ENCODE assay signal across 11 cellular contexts in the genomic region with DNA sequence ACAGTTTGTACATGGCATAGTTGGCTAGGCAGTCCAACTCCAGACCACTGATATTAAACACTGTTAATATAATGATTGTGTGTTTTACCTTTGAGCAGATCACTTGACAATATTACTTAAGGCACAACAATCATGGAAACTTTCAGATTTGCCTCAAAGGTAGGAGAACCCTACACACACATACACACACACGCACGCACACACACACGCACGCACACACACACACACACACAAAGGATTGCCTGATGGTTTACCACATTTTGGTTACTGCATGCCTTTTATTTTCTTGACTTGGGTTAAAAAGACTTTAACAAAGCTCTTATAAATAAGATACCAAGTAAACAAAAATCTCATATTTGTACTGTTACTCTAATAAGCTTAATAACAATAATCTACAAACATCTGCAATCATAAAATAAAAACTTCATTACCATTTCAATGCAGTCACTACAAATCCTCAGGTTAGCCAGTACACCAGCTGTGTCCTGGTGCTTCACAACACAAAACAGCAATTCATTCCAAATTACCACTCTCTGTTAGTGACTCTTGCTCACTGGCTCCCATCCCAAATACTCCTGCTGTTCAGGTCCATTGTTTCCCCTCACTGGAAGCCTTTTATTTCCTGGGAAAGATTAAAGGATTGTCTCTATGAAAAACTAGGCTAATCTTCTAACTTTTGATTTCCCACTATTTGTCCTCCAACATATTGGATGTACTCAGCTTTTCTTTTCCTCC.
DNase-seq lines count a peak whose midpoint lies in the region; ATAC-seq and TF ChIP-seq lines count a peak whose summit lies in the region.
"Had no signal": no experiment of that assay in that cellular context is flagged by ENCODE, and none has a peak within 500 bp of the region (broad histone marks: within the 10 kb centered on the region; RNA-seq: fewer than 3 reads in every experiment).

No MANE protein-coding gene starts in this region.

- peaks cover 1% of the 10 kb centered on the region for H3K9me3 Mint-ChIP-seq in activated CD8-positive, alpha-beta T cell treated with anti-CD3 and anti-CD28 coated beads for 36 hours
- peaks cover 9% of the 10 kb centered on the region for H3K9me3 Mint-ChIP-seq in activated CD8-positive, alpha-beta T cell treated with anti-CD3 and anti-CD28 coated beads, Interleukin-2, amount 10 ng/mL, durations not matched to agents 7 days and 5 days (ENCODE audit: insufficient read depth)

- H3K27ac Mint-ChIP-seq in activated CD8-positive, alpha-beta T cell treated with anti-CD3 and anti-CD28 coated beads for 36 hours, result peak overlapping the region; percentile 15
- no peak overlapping the region for H3K27ac Mint-ChIP-seq in activated CD8-positive, alpha-beta T cell treated with anti-CD3 and anti-CD28 coated beads, Interleukin-2, amount 10 ng/mL, durations not matched to agents 7 days and 5 days

- POLR2A ChIA-PET in activated CD8-positive, alpha-beta T cell treated with anti-CD3 and anti-CD28 coated beads for 36 hours (lab: Charles Lee), result interaction anchor here (0.7 to 1.3 kb wide), 4 partner anchors 11 to 175 kb away, joined by 3 to 4 read pairs (median 3); partner anchors contain the start of gene ATP2B1
- POLR2A ChIA-PET in activated CD8-positive, alpha-beta T cell treated with anti-CD3 and anti-CD28 coated beads, Interleukin-2, amount 10 ng/mL, durations not matched to agents 7 days and 5 days (lab: Charles Lee), result no interaction called here
- POLR2A ChIA-PET in GM10248 (lab: Yijun Ruan, JAX), result no interaction called here

- no peak for ATAC-seq in activated CD8-positive, alpha-beta T cell treated with anti-CD3 and anti-CD28 coated beads for 36 hours
- no peak for ATAC-seq in activated CD8-positive, alpha-beta T cell treated with anti-CD3 and anti-CD28 coated beads, Interleukin-2, amount 10 ng/mL, durations not matched to agents 7 days and 5 days
- no peak for ATAC-seq in HG02973 (IDR thresholded peaks at IDR 0.05; ENCODE audit: unreplicated experiment)
- ATAC-seq: A549 had no signal

- H3K27me3 Mint-ChIP-seq in activated CD8-positive, alpha-beta T cell treated with anti-CD3 and anti-CD28 coated beads for 36 hours, result no peaks in the 10 kb centered on the region
- H3K27me3 Mint-ChIP-seq in activated CD8-positive, alpha-beta T cell treated with anti-CD3 and anti-CD28 coated beads, Interleukin-2, amount 10 ng/mL, durations not matched to agents 7 days and 5 days (ENCODE audit: low read depth), result no peaks in the 10 kb centered on the region

- TF ChIP-seq CTCF in activated CD8-positive, alpha-beta T cell treated with anti-CD3 and anti-CD28 coated beads for 36 hours (IDR thresholded peaks at IDR 0.05), result no peak
- TF ChIP-seq CTCF in fibroblast of pulmonary artery (IDR thresholded peaks at IDR 0.05; ENCODE audit: low read length, missing control alignments) (no peak), GM10248 (IDR thresholded peaks at IDR 0.05; ENCODE audit: control extremely low read depth, extremely low read depth, low read depth, missing control alignments) (no peak)

- H3K36me3 Mint-ChIP-seq in activated CD8-positive, alpha-beta T cell treated with anti-CD3 and anti-CD28 coated beads for 36 hours (ENCODE audit: low read depth), result peaks cover 5% of the 10 kb centered on the region
- H3K36me3 Mint-ChIP-seq in activated CD8-positive, alpha-beta T cell treated with anti-CD3 and anti-CD28 coated beads, Interleukin-2, amount 10 ng/mL, durations not matched to agents 7 days and 5 days (ENCODE audit: low read depth), result peaks cover 17% of the 10 kb centered on the region

- H3K4me1 Mint-ChIP-seq in activated CD8-positive, alpha-beta T cell treated with anti-CD3 and anti-CD28 coated beads for 36 hours (ENCODE audit: low read depth), result peaks cover 44% of the 10 kb centered on the region
- H3K4me1 Mint-ChIP-seq in activated CD8-positive, alpha-beta T cell treated with anti-CD3 and anti-CD28 coated beads, Interleukin-2, amount 10 ng/mL, durations not matched to agents 7 days and 5 days (ENCODE audit: low read depth), result peaks cover 32% of the 10 kb centered on the region

- intact Hi-C loops in activated CD8-positive, alpha-beta T cell treated with anti-CD3 and anti-CD28 coated beads for 36 hours (cut with micrococcal nuclease), result no loop called here

- CTCF ChIA-PET in activated CD8-positive, alpha-beta T cell treated with anti-CD3 and anti-CD28 coated beads for 36 hours (lab: Charles Lee), result no interaction called here
- CTCF ChIA-PET in activated CD8-positive, alpha-beta T cell treated with anti-CD3 and anti-CD28 coated beads, Interleukin-2, amount 10 ng/mL, durations not matched to agents 7 days and 5 days (lab: Charles Lee), result interaction anchor here (1.0 to 1.8 kb wide), 4 partner anchors 20 to 44 kb away, joined by 3 to 6 read pairs (median 4); no protein-coding TSS in a partner anchor
- CTCF ChIA-PET in GM10248 (lab: Yijun Ruan, JAX), result interaction anchor here (0.9 to 2.3 kb wide), 7 partner anchors 8 to 106 kb away, joined by 3 to 8 read pairs (median 4); no protein-coding TSS in a partner anchor

- no peak for DNase-seq in activated CD8-positive, alpha-beta T cell treated with anti-CD3 and anti-CD28 coated beads for 36 hours
- no peak for DNase-seq in activated CD8-positive, alpha-beta T cell treated with anti-CD3 and anti-CD28 coated beads, Interleukin-2, amount 10 ng/mL, durations not matched to agents 7 days and 5 days
- DNase-seq in NCI-H774 (lab: John Stamatoyannopoulos, UW), result peak; percentile 85
- peak; percentile 70 for DNase-seq in fibroblast of pulmonary artery (ENCODE audit: low read depth)
- no peak for DNase-seq in NCI-H187 (lab: John Stamatoyannopoulos, UW)
- DNase-seq in CD1c-positive myeloid dendritic cell (ENCODE audit: extremely low spot score), result no peak
- no peak for DNase-seq in GM10248 (ENCODE audit: extremely low spot score)
- DNase-seq: activated CD4-positive, CD25-positive, alpha-beta regulatory T cell treated with anti-CD3 and anti-CD28 coated beads, Interleukin-2, amount 50 U/mL, for 72 hours had no signal

- H3K4me3 ChIP-seq in fibroblast of pulmonary artery (replicated peaks; ENCODE audit: low read depth, low read length), result no peak overlapping the region
- H3K4me3 ChIP-seq: A549, tibial nerve had no signal

- no peak overlapping the region for H3K4me3 Mint-ChIP-seq in activated CD8-positive, alpha-beta T cell treated with anti-CD3 and anti-CD28 coated beads for 36 hours
- no peak overlapping the region for H3K4me3 Mint-ChIP-seq in activated CD8-positive, alpha-beta T cell treated with anti-CD3 and anti-CD28 coated beads, Interleukin-2, amount 10 ng/mL, durations not matched to agents 7 days and 5 days

Comparison
In these comparisons a context has a peak if more than half of its experiments do, and no peak if none do; other contexts are left out.
1. DNase-seq: peak in NCI-H774 (single experiment) and fibroblast of pulmonary artery (single experiment); none in activated CD8-positive, alpha-beta T cell treated with anti-CD3 and anti-CD28 coated beads for 36 hours (single experiment), activated CD8-positive, alpha-beta T cell treated with anti-CD3 and anti-CD28 coated beads, Interleukin-2, amount 10 ng/mL, durations not matched to agents 7 days and 5 days (single experiment), NCI-H187 (0 of 2), CD1c-positive myeloid dendritic cell (single experiment) and GM10248 (single experiment).